11 cellular contexts compared by ENCODE assay signal in genomic region chr15:44811347-44811746, GRCh38.
DNase-seq lines count a peak whose midpoint lies in the region; ATAC-seq and TF ChIP-seq lines count a peak whose summit lies in the region.
"Had no signal": no experiment of that assay in that cellular context is flagged by ENCODE, and none has a peak within 500 bp of the region (broad histone marks: within the 10 kb centered on the region; RNA-seq: fewer than 3 reads in every experiment).

No MANE protein-coding gene starts in this region.

- H3K36me3 ChIP-seq in vagina: no peaks in the 10 kb centered on the region

- no peak for TF ChIP-seq POLR2A in vagina (IDR thresholded peaks at IDR 0.05)

- no peak for ATAC-seq in HG03457 (IDR thresholded peaks at IDR 0.05; ENCODE audit: unreplicated experiment)

- no peaks in the 10 kb centered on the region for H3K4me1 ChIP-seq in vagina

- TF ChIP-seq CTCF in LNCaP clone FGC (IDR thresholded peaks at IDR 0.05; ENCODE audit: control insufficient read depth, extremely low read depth, insufficient read depth) (no peak), epithelial cell of esophagus (IDR thresholded peaks at IDR 0.05; ENCODE audit: insufficient read depth, low read depth, low read length, missing control alignments) (no peak), vagina (IDR thresholded peaks at IDR 0.05) (no peak)

- no peaks in the 10 kb centered on the region for H3K27me3 ChIP-seq in vagina

- H3K4me3 ChIP-seq in LNCaP clone FGC (ENCODE audit: low read depth, low read length) (no peak overlapping the region), epithelial cell of esophagus (ENCODE audit: low read length) (no peak overlapping the region), vagina (no peak overlapping the region)

- DNase-seq in A172 (ENCODE audit: low spot score): peak; percentile 25
- DNase-seq in LNCaP clone FGC (ENCODE audit: low read depth): peak; percentile 22
- DNase-seq in NCI-H2171 treated with DMSO at 0.1 percent for 48 hours (lab: John Stamatoyannopoulos, UW): peak; percentile 90
- peak; percentile 13 for DNase-seq in epithelial cell of esophagus (ENCODE audit: low read depth)
- DNase-seq in dedifferentiated amniotic fluid mesenchymal stem cell (ENCODE audit: extremely low spot score): no peak
- no peak for DNase-seq in superior temporal gyrus (ENCODE audit: extremely low spot score)
- no peak for DNase-seq in vagina (ENCODE audit: extremely low spot score in 2 of 2)
- DNase-seq: activated CD4-positive, alpha-beta T cell treated with anti-CD3 and anti-CD28 coated beads, Interleukin-2, amount 50 U/mL, for 48 hours; activated gamma-delta T cell had no signal

- intact Hi-C loops in vagina (cut with DNase I): no loop called here

- no peaks in the 10 kb centered on the region for H3K9me3 ChIP-seq in vagina

- no peak overlapping the region for H3K27ac ChIP-seq in vagina
- H3K27ac ChIP-seq: parathyroid adenoma had no signal

Comparison
In these comparisons a context has a peak if more than half of its experiments do, and no peak if none do; other contexts are left out.
1. DNase-seq: peak in A172 (single experiment), LNCaP clone FGC (single experiment), NCI-H2171 treated with DMSO at 0.1 percent for 48 hours (single experiment) and epithelial cell of esophagus (single experiment); none in dedifferentiated amniotic fluid mesenchymal stem cell (single experiment), superior temporal gyrus (single experiment) and vagina (0 of 2).